ENCODE assay signal across 9 cellular contexts in genomic region chr11:46247664-46248063, GRCh38. TPM values are rescaled to one million over a fixed set of nuclear protein-coding genes. Genes with fewer than 3 reads are reported as not detected.
DNase-seq lines count a peak whose midpoint lies in the region; ATAC-seq and TF ChIP-seq lines count a peak whose summit lies in the region.
"Had no signal": no experiment of that assay in that cellular context is flagged by ENCODE, and none has a peak within 500 bp of the region (broad histone marks: within the 10 kb centered on the region; RNA-seq: fewer than 3 reads in every experiment).

No MANE protein-coding gene starts in this region.

- no peak overlapping the region for H3K4me2 ChIP-seq in PC-9
- no peak overlapping the region for H3K4me2 ChIP-seq in neural progenitor cell

- BruUV-seq in Calu3 (replicated peaks; lab: Mats Ljungman, UMichigan): no TSS peak
- no TSS peak for BruUV-seq in PC-9 (replicated peaks; lab: Mats Ljungman, UMichigan)

- peaks cover 10% of the 10 kb centered on the region for H3K36me3 Mint-ChIP-seq in Calu3 (ENCODE audit: insufficient read depth, unreplicated experiment)
- no peaks in the 10 kb centered on the region for H3K36me3 Mint-ChIP-seq in neural progenitor cell

- H3K79me2 ChIP-seq in PC-9 (ENCODE audit: low read depth) (no peaks in the 10 kb centered on the region), neural progenitor cell (ENCODE audit: low read depth) (no peaks in the 10 kb centered on the region)

- H3K36me3 ChIP-seq in HUES48 (ENCODE audit: control insufficient read depth, insufficient read depth, low read length): no peaks in the 10 kb centered on the region
- H3K36me3 ChIP-seq in PC-9 (ENCODE audit: low read depth): no peaks in the 10 kb centered on the region
- H3K36me3 ChIP-seq in neural progenitor cell: no peaks in the 10 kb centered on the region

- H2AFZ ChIP-seq in PC-9 (no peak overlapping the region), neural progenitor cell (replicated peaks) (peak overlapping the region; percentile 78)

- TF ChIP-seq CTCF in Calu3 (IDR thresholded peaks at IDR 0.05; ENCODE audit: unreplicated experiment) (peak; percentile 17), PC-9 (conservative IDR thresholded peaks at IDR 0.05) (peak; percentile 75), neural progenitor cell (IDR thresholded peaks at IDR 0.05) (peak; percentile 81)

- H3K27ac Mint-ChIP-seq in Calu3 (ENCODE audit: unreplicated experiment): no peak overlapping the region
- H3K27ac Mint-ChIP-seq in neural progenitor cell: peak overlapping the region; percentile 24

- CTCF ChIA-PET in Calu3 (lab: Charles Lee): no interaction called here
- CTCF ChIA-PET in PC-9 (lab: Charles Lee): interaction anchor here (1.3 to 1.9 kb wide), 3 partner anchors 60 to 65 kb away, joined by 4 to 15 read pairs (median 8); no protein-coding TSS in a partner anchor

- H3K4me3 Mint-ChIP-seq in Calu3 (ENCODE audit: low read depth, unreplicated experiment): no peak overlapping the region
- H3K4me3 Mint-ChIP-seq in neural progenitor cell: no peak overlapping the region

- H4K20me1 ChIP-seq in PC-9 (ENCODE audit: insufficient read depth) (no peaks in the 10 kb centered on the region), neural progenitor cell (ENCODE audit: low read depth) (no peaks in the 10 kb centered on the region)

- POLR2A ChIA-PET in PC-9 (lab: Charles Lee; ENCODE audit: unreplicated experiment): interaction anchor here (0.7 kb wide), 1 partner anchor 62 kb away, joined by 3 read pairs; no protein-coding TSS in a partner anchor

- H3K9me3 Mint-ChIP-seq in Calu3 (ENCODE audit: low read depth, unreplicated experiment) (no peaks in the 10 kb centered on the region), neural progenitor cell (peaks cover 4% of the 10 kb centered on the region)

- H3K4me1 Mint-ChIP-seq in Calu3 (ENCODE audit: low read depth, unreplicated experiment) (peaks cover 39% of the 10 kb centered on the region), neural progenitor cell (peaks cover 44% of the 10 kb centered on the region)

- H3K4me1 ChIP-seq in HUES48 (ENCODE audit: control insufficient read depth, insufficient read depth, low read length) (peaks cover 26% of the 10 kb centered on the region), PC-9 (replicated peaks; ENCODE audit: insufficient read depth) (peaks cover 26% of the 10 kb centered on the region), neural progenitor cell (peaks cover 16% of the 10 kb centered on the region)

- DNase-seq in Calu3 (peak; percentile 70), PC-9 (peak; percentile 61 to 72), neural progenitor cell (ENCODE audit: low spot score) (peak; percentile 82), sciatic nerve (ENCODE audit: low spot score) (no peak)
- peak; percentile 22 for DNase-seq in central memory CD4-positive, alpha-beta T cell

- H3K27ac ChIP-seq in HUES48 (ENCODE audit: low read depth, low read length): no peak overlapping the region
- peak overlapping the region; percentile 78 for H3K27ac ChIP-seq in PC-9
- no peak overlapping the region for H3K27ac ChIP-seq in neural progenitor cell
- H3K27ac ChIP-seq: HL-60 had no signal

- peak overlapping the region; percentile 11; the same call in 1 of the 2 replicates for H3K9ac ChIP-seq in HUES48 (ENCODE audit: low read depth, low read length)
- no peak overlapping the region for H3K9ac ChIP-seq in neural progenitor cell

- H3K9me3 ChIP-seq in HUES48 (ENCODE audit: control insufficient read depth, insufficient read depth, low read length) (no peaks in the 10 kb centered on the region), PC-9 (ENCODE audit: insufficient read depth, low read depth) (no peaks in the 10 kb centered on the region), neural progenitor cell (ENCODE audit: low read depth) (no peaks in the 10 kb centered on the region)

- intact Hi-C loops in Calu3 (cut with micrococcal nuclease; ENCODE audit: unreplicated experiment) (loop anchor here (2.0 to 10.0 kb wide), 2 partner anchors 61 to 287 kb away; no protein-coding TSS in a partner anchor), PC-9 (cut with micrococcal nuclease; ENCODE audit: unreplicated experiment) (loop anchor here (1.0 to 5.0 kb wide), 3 partner anchors 61 to 290 kb away; no protein-coding TSS in a partner anchor), sciatic nerve (cut with DNase I) (no loop called here)

- H3F3A ChIP-seq in PC-9 (ENCODE audit: insufficient read depth, low read depth): peaks cover 15% of the 10 kb centered on the region
- peaks cover 13% of the 10 kb centered on the region for H3F3A ChIP-seq in neural progenitor cell (ENCODE audit: low read depth)

- H3K4me3 ChIP-seq in HUES48 (ENCODE audit: low read depth, low read length) (no peak overlapping the region), PC-9 (no peak overlapping the region), neural progenitor cell (no peak overlapping the region)

- H3K9me2 ChIP-seq in PC-9 (ENCODE audit: insufficient read depth): no peaks in the 10 kb centered on the region

- H3K27me3 Mint-ChIP-seq in Calu3 (ENCODE audit: unreplicated experiment): peaks cover 16% of the 10 kb centered on the region
- peaks cover 6% of the 10 kb centered on the region for H3K27me3 Mint-ChIP-seq in neural progenitor cell (ENCODE audit: insufficient read depth, low read depth)

- no peaks in the 10 kb centered on the region for H3K27me3 ChIP-seq in HUES48 (ENCODE audit: control insufficient read depth, insufficient read depth, low read length)
- H3K27me3 ChIP-seq in PC-9 (ENCODE audit: insufficient read depth, low read depth): no peaks in the 10 kb centered on the region
- no peaks in the 10 kb centered on the region for H3K27me3 ChIP-seq in neural progenitor cell

- ATAC-seq in HG03432 (IDR thresholded peaks at IDR 0.05; ENCODE audit: unreplicated experiment) (no peak), HG02571 (IDR thresholded peaks at IDR 0.05; ENCODE audit: unreplicated experiment) (no peak), sciatic nerve (no peak)

RNA-seq across cellular contexts. Expression of gene CREB3L1, which starts 29.8 kb away (rescaled TPM):
- total RNA-seq in Calu3 (2022) (0.61 TPM in 1 of 2 replicates, not detected in the other), PC-9 (2021) (1.3 and 3.1 TPM in 2 replicates), neural progenitor cell (ENCODE audit: low replicate concordance) (0.43 and 1.7 TPM in 2 replicates), sciatic nerve (20.8 TPM)

Comparison
In these comparisons a context has a peak if more than half of its experiments do, and no peak if none do; other contexts are left out.
1. CTCF ChIP-seq: peak in every context shown above with its lines; median percentile 81 in neural progenitor cell; 75 in PC-9; 17 in Calu3.